Comparison of ENCODE assay signal across 16 cellular contexts in genomic region chr22:38674888-38675287, GRCh38. TPM values are rescaled to one million over a fixed set of nuclear protein-coding genes. Genes with fewer than 3 reads are reported as not detected.
A peak's percentile ranks its signal among the peaks of the same experiment; 100 is the strongest.
DNase-seq lines count a peak whose midpoint lies in the region; ATAC-seq and TF ChIP-seq lines count a peak whose summit lies in the region.
"Had no signal": no experiment of that assay in that cellular context is flagged by ENCODE, and none has a peak within 500 bp of the region (broad histone marks: within the 10 kb centered on the region; RNA-seq: fewer than 3 reads in every experiment).

No MANE protein-coding gene starts in this region.

- no peak for ATAC-seq in GM21360 (IDR thresholded peaks at IDR 0.05; ENCODE audit: unreplicated experiment)
- ATAC-seq: K562, PC-3 had no signal

- H3K27me3 Mint-ChIP-seq in brain, result no peaks in the 10 kb centered on the region

- peaks cover 18% of the 10 kb centered on the region for H3K4me1 Mint-ChIP-seq in brain
- H3K4me1 Mint-ChIP-seq: H9 had no signal

- no peaks in the 10 kb centered on the region for H3K9me3 Mint-ChIP-seq in brain
- H3K9me3 Mint-ChIP-seq: H9 had no signal

- no peak for TF ChIP-seq CTCF in brain (conservative IDR thresholded peaks at IDR 0.05)

- DNase-seq in C1 segment of cervical spinal cord (lab: John Stamatoyannopoulos, UW), result peak in 9 of 14 donors; percentile 7 to 79 (median 36)
- peak; percentile 63 for DNase-seq in M059J (ENCODE audit: low read depth)
- peak; percentile 45 for DNase-seq in pons (ENCODE audit: low spot score)
- no peak for DNase-seq in GM03348 (ENCODE audit: low spot score)
- no peak for DNase-seq in NCI-H2081 (lab: John Stamatoyannopoulos, UW)
- DNase-seq: DMS 273 treated with DMSO at 0.1 percent for 48 hours, H9, NCI-H1092 treated with DMSO at 0.1 percent for 48 hours, NCI-H1694 treated with DMSO at 0.1 percent for 48 hours, NCI-H446 treated with DMSO at 0.1 percent for 48 hours, NCI-H748 treated with DMSO at 0.1 percent for 48 hours, PC-3, SHP77 had no signal

- peak overlapping the region in 3 of 5 experiments; percentile 61 to 80 (median 76) for H3K27ac Mint-ChIP-seq in brain
- H3K27ac Mint-ChIP-seq: H9 had no signal

- peaks cover 49% of the 10 kb centered on the region for H3K36me3 Mint-ChIP-seq in brain

- peak overlapping the region in 1 of 5 experiments; percentile 65 for H3K4me3 Mint-ChIP-seq in brain
- H3K4me3 Mint-ChIP-seq: H9 had no signal

RNA-seq across cellular contexts. Expression of gene TOMM22, which starts 6.9 kb away (rescaled TPM):
- total RNA-seq in M059J (2014; rRNA removed; shearing (Covaris generic)), result 52.4 and 53.4 TPM in 2 replicates
- 72.7 TPM for polyA plus RNA-seq in brain (ENCODE audit: insufficient read depth, low read depth, low replicate concordance)

RNA-seq across cellular contexts. Expression of gene CBY1, which starts 18.4 kb away (rescaled TPM):
- total RNA-seq in M059J (2014; rRNA removed; shearing (Covaris generic)), result 9.4 and 19.4 TPM in 2 replicates
- polyA plus RNA-seq in brain (ENCODE audit: insufficient read depth, low read depth, low replicate concordance), result 57.4 TPM

RNA-seq across cellular contexts. Expression of gene FAM227A, which starts 18.7 kb away (rescaled TPM):
- total RNA-seq in M059J (2014; rRNA removed; shearing (Covaris generic)), result 0.17 and 0.79 TPM in 2 replicates
- 2.1 TPM for polyA plus RNA-seq in brain (ENCODE audit: insufficient read depth, low read depth, low replicate concordance)

RNA-seq across cellular contexts. Expression of gene JOSD1, which starts 25.9 kb away (rescaled TPM):
- 53.3 and 68.9 TPM in 2 replicates for total RNA-seq in M059J (2014; rRNA removed; shearing (Covaris generic))
- polyA plus RNA-seq in brain (ENCODE audit: insufficient read depth, low read depth, low replicate concordance), result 45.7 TPM

RNA-seq across cellular contexts. Expression of gene GTPBP1, which starts 30.9 kb away (rescaled TPM):
- 22.1 and 37.5 TPM in 2 replicates for total RNA-seq in M059J (2014; rRNA removed; shearing (Covaris generic))
- 80.4 TPM for polyA plus RNA-seq in brain (ENCODE audit: insufficient read depth, low read depth, low replicate concordance)

Comparison
In these comparisons a context has a peak if more than half of its experiments do, and no peak if none do; other contexts are left out.
1. DNase-seq: peak in C1 segment of cervical spinal cord (9 of 14), M059J (single experiment) and pons (single experiment); none in GM03348 (single experiment) and NCI-H2081 (0 of 2).